9 cellular contexts compared by ENCODE assay signal in genomic region chr11:64856382-64857227, GRCh38. TPM values are rescaled to one million over a fixed set of nuclear protein-coding genes. Genes with fewer than 3 reads are reported as not detected.
DNase-seq lines count a peak whose midpoint lies in the region; ATAC-seq and TF ChIP-seq lines count a peak whose summit lies in the region.
"Had no signal": no experiment of that assay in that cellular context is flagged by ENCODE, and none has a peak within 500 bp of the region (broad histone marks: within the 10 kb centered on the region; RNA-seq: fewer than 3 reads in every experiment).

No MANE protein-coding gene starts in this region.

- no peaks in the 10 kb centered on the region for H3K27me3 Mint-ChIP-seq in T-helper 2 cell treated with Interferon-gamma antibody and Interleukin-4, amounts not matched to agents 5 μg/mL and 100 μg/mL, for 36 hours (ENCODE audit: low read depth)

- H3K36me3 ChIP-seq in mucosa of stomach (ENCODE audit: control insufficient read depth, insufficient read depth, low read length) (peaks cover 11% of the 10 kb centered on the region), aorta (ENCODE audit: control insufficient read depth in 1 of 2, insufficient read depth in 2 of 2, low read length in 1 of 2) (peaks cover 2 to 5% of the 10 kb centered on the region in 2 donors)

- no peak for TF ChIP-seq CTCF in dorsolateral prefrontal cortex (IDR thresholded peaks at IDR 0.05 in 54 of 56, conservative IDR thresholded peaks at IDR 0.05 in 2 of 56; ENCODE audit: low read depth in 1 of 56, partially characterized antibody in 56 of 56)

- peak; percentile 23 for DNase-seq in DMS 273 (lab: John Stamatoyannopoulos, UW; ENCODE audit: unreplicated experiment)
- no peak for DNase-seq in DMS 273 treated with DMSO at 0.1 percent for 48 hours (lab: John Stamatoyannopoulos, UW)
- DNase-seq in T-helper 2 cell treated with Interferon-gamma antibody and Interleukin-4, amounts not matched to agents 5 μg/mL and 100 μg/mL, for 36 hours (ENCODE audit: low spot score): peak; percentile 76
- DNase-seq in dorsolateral prefrontal cortex: peak in 2 of 10 donors; percentile 41 to 84
- peak; percentile 91 to 94 for DNase-seq in aorta

- H3K36me3 Mint-ChIP-seq in T-helper 2 cell treated with Interferon-gamma antibody and Interleukin-4, amounts not matched to agents 5 μg/mL and 100 μg/mL, for 36 hours (ENCODE audit: low read depth): peaks cover 68% of the 10 kb centered on the region

- H3K4me3 ChIP-seq in dorsolateral prefrontal cortex: no peak overlapping the region
- no peak overlapping the region for H3K4me3 ChIP-seq in mucosa of stomach (ENCODE audit: low read length)
- H3K4me3 ChIP-seq in aorta (ENCODE audit: low read length in 2 of 2): no peak overlapping the region

- intact Hi-C loops in dorsolateral prefrontal cortex (cut with DNase I): no loop called here
- intact Hi-C loops in aorta (cut with DNase I): no loop called here

- H3K27ac ChIP-seq in dorsolateral prefrontal cortex (peak overlapping the region in 39 of 59 donors; percentile 4 to 92 (median 53)), aorta (ENCODE audit: low read depth in 1 of 2, low read length in 2 of 2) (peak overlapping the region; percentile 77 to 84)
- H3K27ac ChIP-seq: 22Rv1 had no signal

- H3K4me1 Mint-ChIP-seq in T-helper 2 cell treated with Interferon-gamma antibody and Interleukin-4, amounts not matched to agents 5 μg/mL and 100 μg/mL, for 36 hours (ENCODE audit: low read depth): peaks cover 72% of the 10 kb centered on the region

- H3K4me1 ChIP-seq in mucosa of stomach (ENCODE audit: control insufficient read depth, insufficient read depth, low read length) (peaks cover 77% of the 10 kb centered on the region), aorta (ENCODE audit: control insufficient read depth in 1 of 2, insufficient read depth in 2 of 2, low read length in 2 of 2) (peaks cover 0 to 4% of the 10 kb centered on the region in 2 donors)

- WGBS in aorta, 2 donors: 32 to 36% methylated on average over 19 to 20 of the region's 20 CpGs

- H3K4me3 Mint-ChIP-seq in T-helper 2 cell treated with Interferon-gamma antibody and Interleukin-4, amounts not matched to agents 5 μg/mL and 100 μg/mL, for 36 hours: peak overlapping the region; percentile 53

- ATAC-seq in aorta (ENCODE audit: low FRiP score) (peak; percentile 79), GM19397 (IDR thresholded peaks at IDR 0.05; ENCODE audit: unreplicated experiment) (no peak), HG02798 (IDR thresholded peaks at IDR 0.05; ENCODE audit: poor library complexity, unreplicated experiment) (no peak)

- H3K9me3 Mint-ChIP-seq in T-helper 2 cell treated with Interferon-gamma antibody and Interleukin-4, amounts not matched to agents 5 μg/mL and 100 μg/mL, for 36 hours: no peaks in the 10 kb centered on the region

- no peaks in the 10 kb centered on the region for H3K27me3 ChIP-seq in dorsolateral prefrontal cortex
- H3K27me3 ChIP-seq in mucosa of stomach (ENCODE audit: control insufficient read depth, insufficient read depth, low read length): no peaks in the 10 kb centered on the region
- H3K27me3 ChIP-seq in aorta (ENCODE audit: control insufficient read depth in 1 of 2, insufficient read depth in 2 of 2, low read length in 1 of 2): no peaks in the 10 kb centered on the region

- peak overlapping the region; percentile 84 for H3K27ac Mint-ChIP-seq in T-helper 2 cell treated with Interferon-gamma antibody and Interleukin-4, amounts not matched to agents 5 μg/mL and 100 μg/mL, for 36 hours

- no peaks in the 10 kb centered on the region for H3K9me3 ChIP-seq in mucosa of stomach (ENCODE audit: control insufficient read depth, low read length)
- H3K9me3 ChIP-seq in aorta (ENCODE audit: control insufficient read depth, low read length): no peaks in the 10 kb centered on the region

- peak overlapping the region; percentile 61 for H3K9ac ChIP-seq in mucosa of stomach (ENCODE audit: low read length)

RNA-seq across cellular contexts. Expression of gene CDC42BPG, which starts 12.2 kb away (rescaled TPM):
- total RNA-seq in dorsolateral prefrontal cortex (1 to 10 TPM in 5 of 120 experiments, under 1 TPM in 70, not detected in 45; 0.07 to 1.6 (median 0.15) TPM), aorta (1 to 10 TPM in 1 of 2 donors, under 1 TPM in 1; 0.29 to 1.2 TPM)
- 1 to 10 TPM in 1 of 2 donors, under 1 TPM in 1; 0.56 to 6.0 TPM for polyA plus RNA-seq in aorta

RNA-seq across cellular contexts. Expression of gene EHD1, which starts 21.8 kb away (rescaled TPM):
- total RNA-seq in dorsolateral prefrontal cortex (10 to 100 TPM; 25.6 to 70.9 (median 43.6) TPM), aorta (100 to 1,000 TPM in 1 of 2 donors, 10 to 100 TPM in 1; 61.8 to 122 TPM)
- 10 to 100 TPM; 14.4 to 28.8 TPM for polyA plus RNA-seq in aorta

RNA-seq across cellular contexts. Expression of gene MEN1, which starts 46.3 kb away (rescaled TPM):
- total RNA-seq in dorsolateral prefrontal cortex (10 to 100 TPM; 21.1 to 40.5 (median 28.6) TPM), aorta (10 to 100 TPM; 14.5 to 18.0 TPM)
- 10 to 100 TPM in 1 of 2 donors, 1 to 10 TPM in 1; 9.1 to 18.8 TPM for polyA plus RNA-seq in aorta

RNA-seq across cellular contexts. Expression of gene MAP4K2, which starts 53.6 kb away (rescaled TPM):
- total RNA-seq in dorsolateral prefrontal cortex: 10 to 100 TPM; 26.4 to 59.7 (median 38.5) TPM
- 10 to 100 TPM; 10.7 to 11.5 TPM for total RNA-seq in aorta
- 10 to 100 TPM in 1 of 2 donors, 1 to 10 TPM in 1; 5.4 to 29.6 TPM for polyA plus RNA-seq in aorta
